ENCODE assay signal across 2 cellular contexts in genomic region chr2:85744771-85745601, GRCh38.
TF ChIP-seq lines count a peak whose summit lies in the region.

No MANE protein-coding gene starts in this region.

TF ChIP-seq in liver, 16 proteins besides CTCF, POLR2A, EP300 and RAD21:
- TF ChIP-seq ZBTB33 (IDR thresholded peaks at IDR 0.05) (no peak), HNF4A (conservative IDR thresholded peaks at IDR 0.05) (peak; percentile 17 to 24), RXRA (IDR thresholded peaks at IDR 0.05) (peak in 1 of 2 donors; percentile 15), EGR1 (IDR thresholded peaks at IDR 0.05; ENCODE audit: low read depth in 2 of 2) (no peak)

TF ChIP-seq in HepG2, 621 proteins besides CTCF, POLR2A, EP300 and RAD21:
- TF ChIP-seq TEAD2 (CRISPR knock-in tag; IDR thresholded peaks at IDR 0.05) (no peak), ZBTB21 (CRISPR knock-in tag; IDR thresholded peaks at IDR 0.05) (no peak)
TF ChIP-seq in HepG2: peak in this region for 0.
